28 cellular contexts compared by ENCODE assay signal in genomic region chr19:55680339-55681130, GRCh38. TPM values are rescaled to one million over a fixed set of nuclear protein-coding genes. Genes with fewer than 3 reads are reported as not detected.
DNase-seq lines count a peak whose midpoint lies in the region; ATAC-seq and TF ChIP-seq lines count a peak whose summit lies in the region.
"Had no signal": no experiment of that assay in that cellular context is flagged by ENCODE, and none has a peak within 500 bp of the region (broad histone marks: within the 10 kb centered on the region; RNA-seq: fewer than 3 reads in every experiment).

No MANE protein-coding gene starts in this region.

- H3K9me3 ChIP-seq in BLaER1, result no peaks in the 10 kb centered on the region
- H3K9me3 ChIP-seq in OCI-LY7 (ENCODE audit: low read length), result no peaks in the 10 kb centered on the region
- peaks cover 0 to 2% of the 10 kb centered on the region in 2 donors for H3K9me3 ChIP-seq in neuronal stem cell (replicated peaks in 1 of 2; ENCODE audit: control insufficient read depth in 2 of 2, insufficient read depth in 1 of 2, low read depth in 1 of 2, low read length in 2 of 2)
- H3K9me3 ChIP-seq in lower lobe of right lung, result no peaks in the 10 kb centered on the region
- H3K9me3 ChIP-seq: Caco-2, esophagus squamous epithelium, right atrium auricular region, SJCRH30, thyroid gland, vagina had no signal

- H3K23ac ChIP-seq in neuronal stem cell (ENCODE audit: low read depth, low read length, poor library complexity), result no peak overlapping the region

- intact Hi-C loops in OCI-LY7 (cut with micrococcal nuclease; ENCODE audit: unreplicated experiment), result no loop called here
- intact Hi-C loops in lower lobe of right lung (cut with DNase I), result no loop called here
- intact Hi-C loops in left ventricle myocardium superior (cut with micrococcal nuclease), result no loop called here

- H3K27ac ChIP-seq in BLaER1 (peak overlapping the region; percentile 98; the same call in 1 of the 2 replicates), OCI-LY7 (ENCODE audit: low read depth, low read length, poor library complexity, severe bottlenecking) (peak overlapping the region; percentile 97), neuronal stem cell (replicated peaks; ENCODE audit: low read length) (no peak overlapping the region), lower lobe of right lung (no peak overlapping the region)
- H3K27ac ChIP-seq: esophagus squamous epithelium, neural progenitor cell, right atrium auricular region, SJCRH30, thyroid gland, vagina, WERI-Rb-1 had no signal

- WGBS in neuronal stem cell (ENCODE audit: extremely low coverage in 2 of 2, insufficient read length in 2 of 2, insufficient replicate concordance in 1 of 2), 2 donors, result no CpG with 5 or more reads among the region's 20 CpGs

- POLR2A ChIA-PET in OCI-LY7 (lab: Charles Lee) (interaction anchor here (0.6 kb wide), 1 partner anchor 50 kb away, joined by 3 read pairs; no protein-coding TSS in a partner anchor), HEK293T (lab: Yijun Ruan, JAX) (no interaction called here)

- H3K27me3 Mint-ChIP-seq in endothelial cell (ENCODE audit: unreplicated experiment), result peaks cover 21% of the 10 kb centered on the region
- H3K27me3 Mint-ChIP-seq: stimulated activated naive CD8-positive, alpha-beta T cell treated with anti-CD3 and anti-CD28 coated beads, Interleukin-15, Interleukin-2, amounts not matched to agents 100 ng/mL and 50 ng/mL, for 24 hours had no signal

- H3K9me3 Mint-ChIP-seq in endothelial cell (ENCODE audit: unreplicated experiment), result no peaks in the 10 kb centered on the region
- H3K9me3 Mint-ChIP-seq: neural progenitor cell; stimulated activated naive CD8-positive, alpha-beta T cell treated with anti-CD3 and anti-CD28 coated beads, Interleukin-15, Interleukin-2, amounts not matched to agents 100 ng/mL and 50 ng/mL, for 24 hours had no signal

- no peak for DNase-seq in OCI-LY7 (ENCODE audit: low spot score)
- DNase-seq in endothelial cell (ENCODE audit: low spot score), result no peak
- no peak for DNase-seq in neuronal stem cell (ENCODE audit: low spot score)
- DNase-seq in NCI-H2081 (lab: John Stamatoyannopoulos, UW), result no peak
- no peak for DNase-seq in lower lobe of right lung
- no peak for DNase-seq in left ventricle myocardium superior
- no peak for DNase-seq in HEK293T (ENCODE audit: extremely low spot score)
- DNase-seq: activated T-cell treated with anti-CD3 and anti-CD28 coated beads, Interleukin-2, amount 50 U/mL, for 48 hours; Caco-2; central memory CD4-positive, alpha-beta T cell; esophagus squamous epithelium; head of caudate nucleus; NCI-H1048; NCI-H1694 treated with DMSO at 0.1 percent for 48 hours; NCI-H2171; posterior cingulate gyrus; SJCRH30; SW 1271; T-helper 9 cell; thyroid gland; WERI-Rb-1 had no signal

- no TSS peak for BruUV-seq in OCI-LY7 (replicated peaks; lab: Mats Ljungman, UMichigan)

- H3K9ac ChIP-seq in BLaER1 (no peak overlapping the region), neuronal stem cell (ENCODE audit: low read depth, low read length, poor library complexity) (no peak overlapping the region)
- H3K9ac ChIP-seq: neural progenitor cell had no signal

- H3K18ac ChIP-seq in neuronal stem cell (ENCODE audit: low read length), result no peak overlapping the region

- no peak overlapping the region for H2BK120ac ChIP-seq in neuronal stem cell (ENCODE audit: low read depth, low read length)

- H3K4ac ChIP-seq in neuronal stem cell (ENCODE audit: low read length), result no peak overlapping the region

- H3K4me1 Mint-ChIP-seq in endothelial cell (ENCODE audit: unreplicated experiment), result peaks cover 45% of the 10 kb centered on the region

- CTCF ChIA-PET in OCI-LY7 (lab: Charles Lee; ENCODE audit: unreplicated experiment) (no interaction called here), HEK293T (lab: Yijun Ruan, JAX) (no interaction called here)

- H3K27me3 ChIP-seq in BLaER1 (no peaks in the 10 kb centered on the region), neuronal stem cell (ENCODE audit: control insufficient read depth in 3 of 3, insufficient read depth in 3 of 3, low read depth in 1 of 3, low read length in 3 of 3) (no peaks in the 10 kb centered on the region), lower lobe of right lung (ENCODE audit: low read depth) (no peaks in the 10 kb centered on the region)
- H3K27me3 ChIP-seq: esophagus squamous epithelium, foreskin keratinocyte, neural progenitor cell, right atrium auricular region, SJCRH30, thyroid gland, vagina had no signal

- H2AK5ac ChIP-seq in neuronal stem cell (ENCODE audit: low read depth, low read length), result no peak overlapping the region

- H3K4me2 ChIP-seq in BLaER1 (no peak overlapping the region; the same call in 1 of the 2 replicates), OCI-LY7 (ENCODE audit: low read length) (no peak overlapping the region), neuronal stem cell (ENCODE audit: insufficient read depth, low read length, poor library complexity, severe bottlenecking) (peak overlapping the region; percentile 3)
- H3K4me2 ChIP-seq: neural progenitor cell had no signal

- H4K8ac ChIP-seq in neuronal stem cell (ENCODE audit: low read depth, low read length), result no peak overlapping the region

- H2AFZ ChIP-seq in OCI-LY7 (ENCODE audit: low read length), result no peak overlapping the region
- no peak overlapping the region for H2AFZ ChIP-seq in neuronal stem cell (ENCODE audit: low read length)
- H2AFZ ChIP-seq: neural progenitor cell had no signal

- no peak overlapping the region for H3K27ac Mint-ChIP-seq in endothelial cell (ENCODE audit: unreplicated experiment)
- H3K27ac Mint-ChIP-seq: neural progenitor cell had no signal

- ATAC-seq in lower lobe of right lung, result no peak
- ATAC-seq in left ventricle myocardium superior, result no peak
- ATAC-seq: HCT116 had no signal

- H3K36me3 ChIP-seq in BLaER1 (peaks cover 73% of the 10 kb centered on the region), OCI-LY7 (ENCODE audit: insufficient read depth, low read length) (peaks cover 87% of the 10 kb centered on the region), neuronal stem cell (replicated peaks in 1 of 2; ENCODE audit: control insufficient read depth in 2 of 2, insufficient read depth in 2 of 2, low read length in 2 of 2) (peaks cover 40 to 81% of the 10 kb centered on the region in 2 donors), lower lobe of right lung (peaks cover 71% of the 10 kb centered on the region)
- H3K36me3 ChIP-seq: neural progenitor cell had no signal

- TF ChIP-seq CTCF in OCI-LY7 (conservative IDR thresholded peaks at IDR 0.05; ENCODE audit: low read length), result no peak
- no peak for TF ChIP-seq CTCF in endothelial cell (IDR thresholded peaks at IDR 0.05; ENCODE audit: unreplicated experiment)
- TF ChIP-seq CTCF in lower lobe of right lung (IDR thresholded peaks at IDR 0.05), result no peak

- no peak overlapping the region for H2BK15ac ChIP-seq in neuronal stem cell (ENCODE audit: low read length)

- no peak overlapping the region for H4K91ac ChIP-seq in neuronal stem cell (ENCODE audit: low read depth, low read length, poor library complexity)

- H4K20me1 ChIP-seq in BLaER1 (peaks cover 100% of the 10 kb centered on the region), OCI-LY7 (ENCODE audit: insufficient read depth, low read length) (no peaks in the 10 kb centered on the region; the same call in 1 of the 2 replicates)

- H2BK5ac ChIP-seq in neuronal stem cell (ENCODE audit: low read length), result no peak overlapping the region

- peaks cover 26% of the 10 kb centered on the region for H3K79me1 ChIP-seq in neuronal stem cell (ENCODE audit: low read depth, low read length)

- no peak overlapping the region for H3K14ac ChIP-seq in neuronal stem cell (ENCODE audit: low read length)

- H3K4me1 ChIP-seq in BLaER1 (peaks cover 58% of the 10 kb centered on the region), OCI-LY7 (ENCODE audit: insufficient read depth, low read length, poor library complexity, severe bottlenecking) (peaks cover 42% of the 10 kb centered on the region), neuronal stem cell (ENCODE audit: control insufficient read depth in 2 of 2, insufficient read depth in 1 of 2, low read depth in 1 of 2, low read length in 2 of 2) (peaks cover 3 to 9% of the 10 kb centered on the region in 2 donors), lower lobe of right lung (peaks cover 59% of the 10 kb centered on the region)
- H3K4me1 ChIP-seq: SJCRH30 had no signal

- H3K4me3 ChIP-seq in BLaER1 (no peak overlapping the region), OCI-LY7 (ENCODE audit: low read depth, low read length, poor library complexity, severe bottlenecking) (no peak overlapping the region), neuronal stem cell (ENCODE audit: low read length in 2 of 2) (peak overlapping the region in 1 of 2 donors; percentile 21), lower lobe of right lung (no peak overlapping the region)
- H3K4me3 ChIP-seq: esophagus squamous epithelium, neural progenitor cell, right atrium auricular region, SJCRH30, thyroid gland, vagina had no signal

- peaks cover 38% of the 10 kb centered on the region for H3K36me3 Mint-ChIP-seq in endothelial cell (ENCODE audit: low read depth, unreplicated experiment)

- no peaks in the 10 kb centered on the region for H3K9me2 ChIP-seq in OCI-LY7 (ENCODE audit: insufficient read depth, low read length)

- H3K79me2 ChIP-seq in OCI-LY7 (ENCODE audit: insufficient read depth, low read depth, low read length), result peaks cover 84% of the 10 kb centered on the region

- H2BK12ac ChIP-seq in neuronal stem cell (ENCODE audit: low read length), result no peak overlapping the region

- peak overlapping the region; percentile 83 for H3K4me3 Mint-ChIP-seq in endothelial cell (ENCODE audit: unreplicated experiment)
- H3K4me3 Mint-ChIP-seq: stimulated activated naive CD8-positive, alpha-beta T cell treated with anti-CD3 and anti-CD28 coated beads, Interleukin-15, Interleukin-2, amounts not matched to agents 100 ng/mL and 50 ng/mL, for 24 hours had no signal

RNA-seq across cellular contexts. Expression of gene EPN1, which starts 5.5 kb away (rescaled TPM):
- 40.5 and 46.3 TPM in 2 replicates for total RNA-seq in OCI-LY7 (2014; rRNA removed; shearing (Covaris generic))
- total RNA-seq in OCI-LY7 (2022), result 120 and 121 TPM in 2 replicates
- 250 TPM for total RNA-seq in endothelial cell (ENCODE audit: unreplicated experiment)
- 91.8 TPM for polyA plus RNA-seq in neuronal stem cell (2013, experiment 1 of 2)
- 89.2 TPM for polyA plus RNA-seq in neuronal stem cell (2013, experiment 2 of 2)
- 105 TPM for total RNA-seq in lower lobe of right lung
- 250 TPM for total RNA-seq in left ventricle myocardium superior

RNA-seq across cellular contexts. Expression of gene U2AF2, which starts 25.7 kb away (rescaled TPM):
- total RNA-seq in OCI-LY7 (2014; rRNA removed; shearing (Covaris generic)), result 193 and 211 TPM in 2 replicates
- total RNA-seq in OCI-LY7 (2022) (233 and 264 TPM in 2 replicates), endothelial cell (ENCODE audit: unreplicated experiment) (219 TPM), lower lobe of right lung (143 TPM), left ventricle myocardium superior (79.9 TPM)
- polyA plus RNA-seq in neuronal stem cell (2013, experiment 1 of 2), result 155 TPM
- polyA plus RNA-seq in neuronal stem cell (2013, experiment 2 of 2), result 147 TPM

RNA-seq across cellular contexts. Expression of gene CCDC106, which starts 32.5 kb away (rescaled TPM):
- total RNA-seq in OCI-LY7 (2014; rRNA removed; shearing (Covaris generic)), result 29.4 and 30.1 TPM in 2 replicates
- total RNA-seq in OCI-LY7 (2022) (29.0 and 30.9 TPM in 2 replicates), endothelial cell (ENCODE audit: unreplicated experiment) (20.1 TPM), lower lobe of right lung (11.6 TPM), left ventricle myocardium superior (16.8 TPM)
- polyA plus RNA-seq in neuronal stem cell (2013, experiment 1 of 2), result 19.8 TPM
- 19.8 TPM for polyA plus RNA-seq in neuronal stem cell (2013, experiment 2 of 2)

RNA-seq across cellular contexts. Expression of gene ZNF581, which starts 37.1 kb away (rescaled TPM):
- total RNA-seq in OCI-LY7 (2014; rRNA removed; shearing (Covaris generic)), result 26.6 and 44.5 TPM in 2 replicates
- 39.7 and 41.8 TPM in 2 replicates for total RNA-seq in OCI-LY7 (2022)
- 47.2 TPM for total RNA-seq in endothelial cell (ENCODE audit: unreplicated experiment)
- 37.9 TPM for polyA plus RNA-seq in neuronal stem cell (2013, experiment 1 of 2)
- polyA plus RNA-seq in neuronal stem cell (2013, experiment 2 of 2), result 37.2 TPM
- 22.7 TPM for total RNA-seq in lower lobe of right lung
- 9.4 TPM for total RNA-seq in left ventricle myocardium superior

RNA-seq across cellular contexts. Expression of gene ZNF580, which starts 39.7 kb away (rescaled TPM):
- total RNA-seq in OCI-LY7 (2014; rRNA removed; shearing (Covaris generic)), result 17.6 and 24.4 TPM in 2 replicates
- 50.0 and 52.1 TPM in 2 replicates for total RNA-seq in OCI-LY7 (2022)
- 34.0 TPM for total RNA-seq in endothelial cell (ENCODE audit: unreplicated experiment)
- polyA plus RNA-seq in neuronal stem cell (2013, experiment 1 of 2), result 42.3 TPM
- polyA plus RNA-seq in neuronal stem cell (2013, experiment 2 of 2), result 43.4 TPM
- 35.2 TPM for total RNA-seq in lower lobe of right lung
- 12.3 TPM for total RNA-seq in left ventricle myocardium superior

Comparison
In these comparisons a context has a peak if more than half of its experiments do, and no peak if none do; other contexts are left out.
1. H3K27ac ChIP-seq: peak in BLaER1 (single experiment) and OCI-LY7 (single experiment); none in neuronal stem cell (single experiment) and lower lobe of right lung (single experiment).